8 cellular contexts compared by ENCODE assay signal in the genomic region with DNA sequence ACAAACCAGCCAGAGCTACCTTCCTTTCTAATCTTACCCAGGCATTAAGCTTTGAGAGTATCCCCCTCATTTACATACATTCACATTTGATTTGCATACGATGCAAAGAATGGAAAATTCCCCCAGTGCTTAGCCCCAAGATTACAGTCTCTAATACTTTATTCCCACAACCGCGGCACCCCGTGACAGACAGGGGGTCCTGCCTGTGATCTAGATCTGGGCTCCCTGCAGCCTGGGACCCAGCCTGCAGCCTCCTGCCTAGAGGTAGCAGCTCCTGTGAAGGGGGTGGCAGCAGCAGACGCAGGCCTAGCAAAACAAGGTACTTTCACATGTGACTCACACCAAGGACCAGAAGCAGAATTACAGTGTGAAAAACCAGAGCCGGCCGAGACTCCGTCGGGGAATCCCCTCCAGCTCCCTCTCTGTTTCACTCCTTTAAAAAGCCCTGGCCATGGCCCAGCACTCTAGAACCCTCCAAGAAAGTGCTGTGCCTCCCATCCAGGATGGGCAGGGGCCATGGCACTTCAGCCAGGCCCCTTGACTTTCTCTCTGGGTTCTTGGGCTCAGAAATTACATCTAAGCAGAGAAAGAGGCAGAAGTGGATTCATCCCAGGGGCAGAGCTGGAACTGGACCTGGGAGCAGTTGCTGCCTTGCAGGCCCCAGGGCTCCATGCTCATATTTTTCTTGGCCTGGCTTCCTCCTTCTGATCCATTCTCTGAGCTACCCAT. TPM values are rescaled to one million over a fixed set of nuclear protein-coding genes. Genes with fewer than 3 reads are reported as not detected.
DNase-seq lines count a peak whose midpoint lies in the region; ATAC-seq and TF ChIP-seq lines count a peak whose summit lies in the region.

No MANE protein-coding gene starts in this region.

- H3K4me3 ChIP-seq in iPS-15b (ENCODE audit: low read depth, low read length) (no peak overlapping the region), SJCRH30 (no peak overlapping the region)

- no peak overlapping the region for H3K4me3 Mint-ChIP-seq in Calu3 (ENCODE audit: low read depth, unreplicated experiment)

- TF ChIP-seq CTCF in Calu3 (IDR thresholded peaks at IDR 0.05; ENCODE audit: unreplicated experiment), result no peak

- no peaks in the 10 kb centered on the region for H3K36me3 ChIP-seq in KOPT-K1 (ENCODE audit: insufficient read depth, low read length)
- no peaks in the 10 kb centered on the region for H3K36me3 ChIP-seq in iPS-15b (ENCODE audit: control insufficient read depth, insufficient read depth, low read length)
- no peaks in the 10 kb centered on the region for H3K36me3 ChIP-seq in SJCRH30

- peak; percentile 61 for DNase-seq in Calu3
- peak; percentile 77 for DNase-seq in activated T-cell treated with anti-CD3 and anti-CD28 coated beads, Interleukin-2, amount 50 U/mL, for 1 hour
- DNase-seq in stimulated activated CD8-positive, alpha-beta memory T cell treated with anti-CD3 and anti-CD28 coated beads, Interleukin-4, amount 100 ng/mL, for 1 hour (ENCODE audit: low read depth in 2 of 2, low spot score in 1 of 2), result peak; percentile 63 to 70
- no peak for DNase-seq in NCI-H1092 treated with DMSO at 0.1 percent for 48 hours (lab: John Stamatoyannopoulos, UW)
- no peak for DNase-seq in SJCRH30

- no peaks in the 10 kb centered on the region for H3K36me3 Mint-ChIP-seq in Calu3 (ENCODE audit: insufficient read depth, unreplicated experiment)

- H3K4me1 Mint-ChIP-seq in Calu3 (ENCODE audit: low read depth, unreplicated experiment), result peaks cover 28% of the 10 kb centered on the region

- H3K4me1 ChIP-seq in iPS-15b (ENCODE audit: control insufficient read depth, insufficient read depth, low read length), result peaks cover 31% of the 10 kb centered on the region
- no peaks in the 10 kb centered on the region for H3K4me1 ChIP-seq in SJCRH30

- CTCF ChIA-PET in Calu3 (lab: Charles Lee), result interaction anchor here (0.5 to 3.5 kb wide), 7 partner anchors 14 to 61 kb away, joined by 3 to 15 read pairs (median 6); partner anchors contain the start of gene TCF7

- ATAC-seq in GM21529 (IDR thresholded peaks at IDR 0.05; ENCODE audit: unreplicated experiment), result peak; percentile 75

- no peaks in the 10 kb centered on the region for H3K9me3 ChIP-seq in KOPT-K1 (ENCODE audit: insufficient read depth, low read length, poor library complexity, severe bottlenecking)
- no peaks in the 10 kb centered on the region for H3K9me3 ChIP-seq in iPS-15b (ENCODE audit: control insufficient read depth, insufficient read depth, low read length)
- H3K9me3 ChIP-seq in SJCRH30 (replicated peaks), result no peaks in the 10 kb centered on the region

- H3K27me3 Mint-ChIP-seq in Calu3 (ENCODE audit: unreplicated experiment), result no peaks in the 10 kb centered on the region

- H3K9ac ChIP-seq in iPS-15b (ENCODE audit: low read depth, low read length), result peak overlapping the region; percentile 55

- peaks cover 3% of the 10 kb centered on the region for H3K27me3 ChIP-seq in iPS-15b (ENCODE audit: control insufficient read depth, insufficient read depth, low read length)
- peaks cover 5% of the 10 kb centered on the region; the same call in 1 of the 2 replicates for H3K27me3 ChIP-seq in SJCRH30

- H3K27ac ChIP-seq in KOPT-K1 (ENCODE audit: low read depth, low read length, poor library complexity, severe bottlenecking) (peak overlapping the region; percentile 92), SJCRH30 (no peak overlapping the region)

- H3K27ac Mint-ChIP-seq in Calu3 (ENCODE audit: unreplicated experiment), result no peak overlapping the region

- no peaks in the 10 kb centered on the region for H3K9me3 Mint-ChIP-seq in Calu3 (ENCODE audit: low read depth, unreplicated experiment)

- no TSS peak for BruUV-seq in Calu3 (replicated peaks; lab: Mats Ljungman, UMichigan)

- intact Hi-C loops in Calu3 (cut with micrococcal nuclease; ENCODE audit: unreplicated experiment), result loop anchor here (1.0 to 5.0 kb wide), 2 partner anchors 40 to 187 kb away; no protein-coding TSS in a partner anchor

RNA-seq across cellular contexts. Expression of gene TCF7, which starts 14.0 kb away (rescaled TPM):
- 13.6 and 16.8 TPM in 2 replicates for total RNA-seq in Calu3 (2022)
- total RNA-seq in SJCRH30 (2014; rRNA removed; shearing (Covaris generic)), result 1.8 and 2.4 TPM in 2 replicates

Comparison
In these comparisons a context has a peak if more than half of its experiments do, and no peak if none do; other contexts are left out.
1. DNase-seq: peak in Calu3 (single experiment), activated T-cell treated with anti-CD3 and anti-CD28 coated beads, Interleukin-2, amount 50 U/mL, for 1 hour (single experiment) and stimulated activated CD8-positive, alpha-beta memory T cell treated with anti-CD3 and anti-CD28 coated beads, Interleukin-4, amount 100 ng/mL, for 1 hour (2 of 2); none in NCI-H1092 treated with DMSO at 0.1 percent for 48 hours (single experiment) and SJCRH30 (0 of 2).